11 cellular contexts compared by ENCODE assay signal in genomic region chr17:7293131-7293557, GRCh38. TPM values are rescaled to one million over a fixed set of nuclear protein-coding genes. Genes with fewer than 3 reads are reported as not detected.
A peak's percentile ranks its signal among the peaks of the same experiment; 100 is the strongest.
DNase-seq lines count a peak whose midpoint lies in the region; ATAC-seq and FAIRE-seq lines count a peak whose summit lies in the region.
"Had no signal": no experiment of that assay in that cellular context is flagged by ENCODE, and none has a peak within 500 bp of the region (broad histone marks: within the 10 kb centered on the region; RNA-seq: fewer than 3 reads in every experiment).

No MANE protein-coding gene starts in this region.

- peaks cover 3% of the 10 kb centered on the region for H3K27me3 Mint-ChIP-seq in activated naive CD8-positive, alpha-beta T cell
- peaks cover 44% of the 10 kb centered on the region for H3K27me3 Mint-ChIP-seq in activated naive CD8-positive, alpha-beta T cell treated with anti-CD3 and anti-CD28 coated beads for 36 hours
- H3K27me3 Mint-ChIP-seq in T-helper 17 cell = peaks cover 17% of the 10 kb centered on the region

- peak overlapping the region; percentile 75 to 83 for H3K27ac ChIP-seq in small intestine (ENCODE audit: low read depth in 1 of 2, low read length in 1 of 2)
- H3K27ac ChIP-seq: ovary had no signal

- no peak overlapping the region for H3K27ac Mint-ChIP-seq in activated naive CD8-positive, alpha-beta T cell
- H3K27ac Mint-ChIP-seq in activated naive CD8-positive, alpha-beta T cell treated with anti-CD3 and anti-CD28 coated beads for 36 hours = no peak overlapping the region
- H3K27ac Mint-ChIP-seq in T-helper 17 cell = no peak overlapping the region
- H3K27ac Mint-ChIP-seq: T-cell had no signal

- H3K4me3 Mint-ChIP-seq in activated naive CD8-positive, alpha-beta T cell = peak overlapping the region; percentile 59
- H3K4me3 Mint-ChIP-seq in activated naive CD8-positive, alpha-beta T cell treated with anti-CD3 and anti-CD28 coated beads for 36 hours = no peak overlapping the region
- H3K4me3 Mint-ChIP-seq in T-helper 17 cell = peak overlapping the region; percentile 52

- H3K4me1 ChIP-seq in iPS-15b (ENCODE audit: control insufficient read depth, insufficient read depth, low read length) (peaks cover 6% of the 10 kb centered on the region), small intestine (ENCODE audit: control insufficient read depth in 2 of 2, insufficient read depth in 1 of 2, low read depth in 1 of 2, low read length in 1 of 2) (peaks cover 0 to 10% of the 10 kb centered on the region in 2 donors)

- 74 to 77% (median 76%) methylated on average over 11 of the region's 11 CpGs for WGBS in small intestine, 3 donors

- H3K4me1 Mint-ChIP-seq in activated naive CD8-positive, alpha-beta T cell (ENCODE audit: low read depth) = peaks cover 23% of the 10 kb centered on the region
- H3K4me1 Mint-ChIP-seq in activated naive CD8-positive, alpha-beta T cell treated with anti-CD3 and anti-CD28 coated beads for 36 hours = peaks cover 13% of the 10 kb centered on the region
- H3K4me1 Mint-ChIP-seq in T-helper 17 cell = peaks cover 14% of the 10 kb centered on the region

- no peaks in the 10 kb centered on the region for H3K36me3 ChIP-seq in iPS-15b (ENCODE audit: control insufficient read depth, insufficient read depth, low read length)
- H3K36me3 ChIP-seq in small intestine (ENCODE audit: control insufficient read depth in 2 of 2, insufficient read depth in 2 of 2, low read length in 2 of 2) = no peaks in the 10 kb centered on the region
- H3K36me3 ChIP-seq: ovary had no signal

- H3K27me3 ChIP-seq in iPS-15b (ENCODE audit: control insufficient read depth, insufficient read depth, low read length) (peaks cover 6% of the 10 kb centered on the region), small intestine (ENCODE audit: control insufficient read depth in 2 of 2, insufficient read depth in 2 of 2, low read length in 2 of 2) (peaks cover 0 to 7% of the 10 kb centered on the region in 2 donors)

- H3K9ac ChIP-seq in iPS-15b (ENCODE audit: low read depth, low read length) = no peak overlapping the region

- no peak for DNase-seq in activated naive CD8-positive, alpha-beta T cell treated with anti-CD3 and anti-CD28 coated beads for 36 hours
- DNase-seq in T-helper 17 cell = no peak
- no peak for DNase-seq in small intestine
- DNase-seq in ureter (ENCODE audit: low spot score) = no peak
- no peak for DNase-seq in DMS114 treated with DMSO at 0.1 percent for 48 hours (lab: John Stamatoyannopoulos, UW; ENCODE audit: unreplicated experiment)
- DNase-seq in mucosa of gallbladder (ENCODE audit: low spot score) = no peak
- DNase-seq: cerebellar nuclear complex had no signal

- H3K4me3 ChIP-seq in iPS-15b (ENCODE audit: low read depth, low read length) = peak overlapping the region; percentile 48
- no peak overlapping the region for H3K4me3 ChIP-seq in small intestine (ENCODE audit: low read depth in 1 of 2, low read length in 2 of 2)

- H3K36me3 Mint-ChIP-seq in activated naive CD8-positive, alpha-beta T cell = no peaks in the 10 kb centered on the region
- no peaks in the 10 kb centered on the region for H3K36me3 Mint-ChIP-seq in activated naive CD8-positive, alpha-beta T cell treated with anti-CD3 and anti-CD28 coated beads for 36 hours
- peaks cover 3% of the 10 kb centered on the region for H3K36me3 Mint-ChIP-seq in T-helper 17 cell (ENCODE audit: low read depth)
- H3K36me3 Mint-ChIP-seq: T-cell had no signal

- no peak for ATAC-seq in T-helper 17 cell

- no peaks in the 10 kb centered on the region for H3K9me3 ChIP-seq in T-helper 17 cell (ENCODE audit: control insufficient read depth, low read length, poor library complexity, severe bottlenecking)
- no peaks in the 10 kb centered on the region for H3K9me3 ChIP-seq in iPS-15b (ENCODE audit: control insufficient read depth, insufficient read depth, low read length)
- no peaks in the 10 kb centered on the region for H3K9me3 ChIP-seq in small intestine (ENCODE audit: control insufficient read depth, low read depth)
- H3K9me3 ChIP-seq: ovary had no signal

- FAIRE-seq in small intestine (lab: Jason Lieb, UNC) = no peak

- no peaks in the 10 kb centered on the region for H3K9me3 Mint-ChIP-seq in activated naive CD8-positive, alpha-beta T cell (ENCODE audit: low read depth)
- no peaks in the 10 kb centered on the region for H3K9me3 Mint-ChIP-seq in activated naive CD8-positive, alpha-beta T cell treated with anti-CD3 and anti-CD28 coated beads for 36 hours
- H3K9me3 Mint-ChIP-seq: T-cell had no signal

RNA-seq across cellular contexts. Expression of gene YBX2, which starts 1.3 kb away (rescaled TPM):
- under 1 TPM; 0.19 to 0.24 TPM for total RNA-seq in activated naive CD8-positive, alpha-beta T cell treated with anti-CD3 and anti-CD28 coated beads for 36 hours
- total RNA-seq in T-helper 17 cell (not detected), ureter (not detected), mucosa of gallbladder (1.4 TPM)
- 10 to 100 TPM in 2 of 3 donors, 1 to 10 TPM in 1; 4.9 to 49.6 (median 17.3) TPM for polyA plus RNA-seq in small intestine

RNA-seq across cellular contexts. Expression of gene SLC2A4, which starts 11.6 kb away (rescaled TPM):
- under 1 TPM; 0.54 to 0.56 TPM for total RNA-seq in activated naive CD8-positive, alpha-beta T cell treated with anti-CD3 and anti-CD28 coated beads for 36 hours
- total RNA-seq in T-helper 17 cell (not detected), ureter (11.2 TPM), mucosa of gallbladder (7.6 TPM)
- 1 to 10 TPM in 2 of 3 donors, under 1 TPM in 1; 0.45 to 5.0 (median 1.9) TPM for polyA plus RNA-seq in small intestine

RNA-seq across cellular contexts. Expression of gene EIF5A, which starts 14.3 kb away (rescaled TPM):
- total RNA-seq in activated naive CD8-positive, alpha-beta T cell treated with anti-CD3 and anti-CD28 coated beads for 36 hours = 1,000 to 10,000 TPM; 1,429 to 1,492 TPM
- total RNA-seq in T-helper 17 cell = 100 to 1,000 TPM; 496 to 601 TPM
- polyA plus RNA-seq in small intestine = 100 to 1,000 TPM; 338 to 606 (median 342) TPM
- 425 TPM for total RNA-seq in ureter
- 233 TPM for total RNA-seq in mucosa of gallbladder

RNA-seq across cellular contexts. Expression of gene GPS2, which starts 22.0 kb away (rescaled TPM):
- 10 to 100 TPM; 58.4 to 62.6 TPM for total RNA-seq in activated naive CD8-positive, alpha-beta T cell treated with anti-CD3 and anti-CD28 coated beads for 36 hours
- total RNA-seq in T-helper 17 cell (100 to 1,000 TPM in 1 of 2 donors, 10 to 100 TPM in 1; 96.5 to 104 TPM), ureter (67.6 TPM), mucosa of gallbladder (71.8 TPM)
- polyA plus RNA-seq in small intestine = 100 to 1,000 TPM in 2 of 3 donors, 10 to 100 TPM in 1; 62.5 to 152 (median 110) TPM

RNA-seq across cellular contexts. Expression of gene CLDN7, which starts 30.9 kb away (rescaled TPM):
- 1 to 10 TPM in 1 of 2 experiments, under 1 TPM in 1; 0.90 to 1.6 TPM for total RNA-seq in activated naive CD8-positive, alpha-beta T cell treated with anti-CD3 and anti-CD28 coated beads for 36 hours
- total RNA-seq in T-helper 17 cell (1 to 10 TPM in 1 of 2 donors, under 1 TPM in 1; 0.78 to 1.2 TPM), ureter (157 TPM), mucosa of gallbladder (248 TPM)
- polyA plus RNA-seq in small intestine = 100 to 1,000 TPM; 309 to 561 (median 337) TPM
